In genomic region chr12:111408116-111408440, GRCh38 we compare ENCODE assay signal across 8 cellular contexts. TPM values are rescaled to one million over a fixed set of nuclear protein-coding genes. Genes with fewer than 3 reads are reported as not detected.
DNase-seq lines count a peak whose midpoint lies in the region; ATAC-seq and TF ChIP-seq lines count a peak whose summit lies in the region.

No MANE protein-coding gene starts in this region.

- H3K18ac ChIP-seq in mesendoderm (ENCODE audit: low read length), result no peak overlapping the region

- H2BK5ac ChIP-seq in mesendoderm (ENCODE audit: low read length), result no peak overlapping the region

- H3K9ac ChIP-seq in DND-41 (ENCODE audit: low read depth, low read length), result no peak overlapping the region
- no peak overlapping the region for H3K9ac ChIP-seq in mesendoderm (ENCODE audit: low read length)
- no peak overlapping the region for H3K9ac ChIP-seq in PC-3 (ENCODE audit: low read length)

- no peak overlapping the region for H2BK120ac ChIP-seq in mesendoderm (ENCODE audit: low read depth, low read length)

- peaks cover 57% of the 10 kb centered on the region for H4K20me1 ChIP-seq in DND-41 (ENCODE audit: insufficient read depth, low read length)
- no peaks in the 10 kb centered on the region for H4K20me1 ChIP-seq in PC-3 (ENCODE audit: low read length)

- no peak overlapping the region for H4K8ac ChIP-seq in mesendoderm (ENCODE audit: low read depth, low read length)

- H3K4me1 Mint-ChIP-seq in osteocyte (ENCODE audit: unreplicated experiment), result peaks cover 80% of the 10 kb centered on the region

- H3K4me3 ChIP-seq in DND-41 (ENCODE audit: low read depth in 1 of 2, low read length in 2 of 2), result peak overlapping the region in 1 of 2 experiments; percentile 83; a peak in 2 of 4 replicates
- H3K4me3 ChIP-seq in MG63, result peak overlapping the region; percentile 90
- peak overlapping the region; percentile 93 for H3K4me3 ChIP-seq in coronary artery
- no peak overlapping the region for H3K4me3 ChIP-seq in mesendoderm (ENCODE audit: low read length)
- H3K4me3 ChIP-seq in PC-3 (ENCODE audit: low read length), result no peak overlapping the region

- no peak overlapping the region for H2AK5ac ChIP-seq in mesendoderm (ENCODE audit: low read length)

- H3K23ac ChIP-seq in mesendoderm (ENCODE audit: low read length), result no peak overlapping the region

- H3K9me3 ChIP-seq in DND-41 (ENCODE audit: insufficient read depth, low read length, severe bottlenecking), result no peaks in the 10 kb centered on the region
- no peaks in the 10 kb centered on the region for H3K9me3 ChIP-seq in MG63
- no peaks in the 10 kb centered on the region for H3K9me3 ChIP-seq in PC-3 (ENCODE audit: low read length)

- no peaks in the 10 kb centered on the region for H3K9me3 Mint-ChIP-seq in osteocyte (ENCODE audit: unreplicated experiment)

- H2BK15ac ChIP-seq in mesendoderm (replicated peaks; ENCODE audit: low read depth), result no peak overlapping the region

- no peak overlapping the region for H2AFZ ChIP-seq in DND-41 (ENCODE audit: low read depth, low read length)
- H2AFZ ChIP-seq in PC-3 (ENCODE audit: low read length), result no peak overlapping the region

- H4K5ac ChIP-seq in mesendoderm (ENCODE audit: low read length), result no peak overlapping the region

- no peaks in the 10 kb centered on the region for H3K27me3 Mint-ChIP-seq in osteocyte (ENCODE audit: unreplicated experiment)

- DNase-seq in DND-41 (no peak), MG63 (no peak), coronary artery (ENCODE audit: low spot score) (no peak), osteocyte (ENCODE audit: extremely low spot score, unreplicated experiment) (no peak), mesendoderm (no peak), PC-3 (no peak)
- no peak for DNase-seq in activated effector memory CD4-positive, alpha-beta T cell treated with anti-CD3 and anti-CD28 coated beads, Interleukin-2, amount 50 U/mL, for 16 hours

- CTCF ChIA-PET in PC-3 (lab: Charles Lee), result no interaction called here

- H3K4me1 ChIP-seq in DND-41 (ENCODE audit: insufficient read depth, low read length), result peaks cover 46% of the 10 kb centered on the region
- peaks cover 34% of the 10 kb centered on the region for H3K4me1 ChIP-seq in mesendoderm (ENCODE audit: control insufficient read depth, low read depth, low read length)
- H3K4me1 ChIP-seq in PC-3 (ENCODE audit: insufficient read depth, low read length), result peaks cover 10% of the 10 kb centered on the region; the same call in 1 of the 2 replicates

- H3K4me2 ChIP-seq in DND-41 (ENCODE audit: insufficient read depth, low read length), result peak overlapping the region; percentile 94
- H3K4me2 ChIP-seq in mesendoderm (ENCODE audit: low read length), result no peak overlapping the region
- no peak overlapping the region for H3K4me2 ChIP-seq in PC-3 (ENCODE audit: low read length)

- H3K4me3 Mint-ChIP-seq in osteocyte (ENCODE audit: unreplicated experiment), result peak overlapping the region; percentile 88

- ATAC-seq in DND-41 (ENCODE audit: insufficient read depth, low read depth) (no peak), GM18867 (IDR thresholded peaks at IDR 0.05; ENCODE audit: unreplicated experiment) (no peak), PC-3 (no peak)

- no peaks in the 10 kb centered on the region for H3K36me3 Mint-ChIP-seq in osteocyte (ENCODE audit: unreplicated experiment)

- no TSS peak for BruUV-seq in PC-3 (replicated peaks; lab: Mats Ljungman, UMichigan)

- TF ChIP-seq CTCF in DND-41 (IDR thresholded peaks at IDR 0.05; ENCODE audit: borderline replicate concordance, extremely low read depth, low read length, poor library complexity, severe bottlenecking) (no peak), coronary artery (IDR thresholded peaks at IDR 0.05) (no peak), osteocyte (IDR thresholded peaks at IDR 0.05) (no peak), PC-3 (conservative IDR thresholded peaks at IDR 0.05; ENCODE audit: low read depth, low read length) (no peak)

- H3K27ac Mint-ChIP-seq in osteocyte (ENCODE audit: unreplicated experiment), result peak overlapping the region; percentile 87

- POLR2A ChIA-PET in PC-3 (lab: Charles Lee; ENCODE audit: unreplicated experiment), result no interaction called here

- H3K9me2 ChIP-seq in PC-3 (replicated peaks; ENCODE audit: low read length), result no peaks in the 10 kb centered on the region

- no peak overlapping the region for H3K4ac ChIP-seq in mesendoderm (ENCODE audit: low read depth, low read length)

- H3K27ac ChIP-seq in DND-41 (ENCODE audit: low read length) (0 out of 2 replicates have a peak overlapping the region, but pooled peaks have one; percentile 6), coronary artery (peak overlapping the region in 1 of 2 donors; percentile 94), mesendoderm (ENCODE audit: low read depth, low read length) (no peak overlapping the region), PC-3 (ENCODE audit: low read length) (no peak overlapping the region)

- intact Hi-C loops in PC-3 (cut with micrococcal nuclease), result no loop called here

- H3K36me3 ChIP-seq in DND-41 (ENCODE audit: insufficient read depth, low read length) (no peaks in the 10 kb centered on the region; the same call in 1 of the 2 replicates), MG63 (no peaks in the 10 kb centered on the region; the same call in 1 of the 2 replicates), mesendoderm (ENCODE audit: control insufficient read depth, insufficient read depth, low read length) (no peaks in the 10 kb centered on the region), PC-3 (ENCODE audit: low read depth, low read length) (no peaks in the 10 kb centered on the region)

- peaks cover 22% of the 10 kb centered on the region for H3K79me1 ChIP-seq in mesendoderm (ENCODE audit: low read length)

- peaks cover 69% of the 10 kb centered on the region for H3K79me2 ChIP-seq in DND-41 (ENCODE audit: insufficient read depth, low read length)
- H3K79me2 ChIP-seq in mesendoderm (ENCODE audit: control insufficient read depth, insufficient read depth, low read length), result peaks cover 59% of the 10 kb centered on the region
- H3K79me2 ChIP-seq in PC-3 (ENCODE audit: low read length), result peaks cover 40% of the 10 kb centered on the region

- no peak overlapping the region for H3K56ac ChIP-seq in mesendoderm (ENCODE audit: low read length)

- H3F3A ChIP-seq in PC-3 (ENCODE audit: low read length, unreplicated experiment), result no peaks in the 10 kb centered on the region

- no peaks in the 10 kb centered on the region for H3K27me3 ChIP-seq in DND-41 (ENCODE audit: insufficient read depth, low read length, poor library complexity)
- no peaks in the 10 kb centered on the region for H3K27me3 ChIP-seq in MG63
- H3K27me3 ChIP-seq in mesendoderm (ENCODE audit: insufficient read depth, low read length, poor library complexity), result no peaks in the 10 kb centered on the region
- H3K27me3 ChIP-seq in PC-3 (ENCODE audit: low read length), result no peaks in the 10 kb centered on the region

- WGBS in mesendoderm (ENCODE audit: extremely low coverage, insufficient coverage, low lambda C conversion rate), result no CpG with 5 or more reads among the region's 1 CpG

RNA-seq across cellular contexts. Expression of gene SH2B3, which starts 2.4 kb away (rescaled TPM):
- total RNA-seq in MG63 (2014; rRNA removed; shearing (Covaris generic); ENCODE audit: low replicate concordance), result 12.8 and 15.8 TPM in 2 replicates
- 36.4 and 37.4 TPM in 2 replicates for total RNA-seq in osteocyte
- polyA plus RNA-seq in mesendoderm (2013, experiment 1 of 2), result 21.1 TPM
- polyA plus RNA-seq in mesendoderm (2013, experiment 2 of 2), result 21.3 TPM
- 12.9 and 34.6 TPM in 2 replicates for total RNA-seq in PC-3 (2014; rRNA removed)

RNA-seq across cellular contexts. Expression of gene PHETA1, which starts 39.2 kb away (rescaled TPM):
- total RNA-seq in MG63 (2014; rRNA removed; shearing (Covaris generic); ENCODE audit: low replicate concordance), result 11.2 and 12.6 TPM in 2 replicates
- total RNA-seq in osteocyte, result 13.6 and 14.6 TPM in 2 replicates
- 4.4 TPM for polyA plus RNA-seq in mesendoderm (2013, experiment 1 of 2)
- polyA plus RNA-seq in mesendoderm (2013, experiment 2 of 2), result 4.3 TPM
- 18.6 and 22.8 TPM in 2 replicates for total RNA-seq in PC-3 (2014; rRNA removed)

Comparison
In these comparisons a context has a peak if more than half of its experiments do, and no peak if none do; other contexts are left out.
1. H3K4me3 ChIP-seq: peak in MG63 (single experiment) and coronary artery (single experiment); none in mesendoderm (single experiment) and PC-3 (single experiment).